Comparison of ENCODE assay signal across 8 cellular contexts in the genomic region with DNA sequence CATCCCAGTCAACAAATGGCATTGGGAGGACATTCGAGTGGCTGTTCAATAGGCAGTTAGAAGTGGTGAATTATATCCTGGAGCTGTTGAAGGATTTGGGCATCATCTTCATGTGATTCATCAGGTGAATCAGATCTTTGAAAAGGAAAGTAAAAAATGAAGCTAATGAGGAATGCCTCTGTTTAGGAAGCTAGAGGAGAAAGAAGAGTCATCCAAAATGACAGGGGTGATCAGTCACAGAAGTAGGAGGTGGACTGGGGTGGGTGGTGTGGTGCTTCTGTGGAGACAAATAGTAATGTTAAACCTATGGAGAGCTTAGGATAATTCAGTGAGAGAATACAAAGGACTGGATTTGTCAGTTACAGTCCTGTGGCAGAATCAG. TPM values are rescaled to one million over a fixed set of nuclear protein-coding genes. Genes with fewer than 3 reads are reported as not detected.
A peak's percentile ranks its signal among the peaks of the same experiment; 100 is the strongest.
DNase-seq lines count a peak whose midpoint lies in the region; ATAC-seq and TF ChIP-seq lines count a peak whose summit lies in the region.

No MANE protein-coding gene starts in this region.

- no peaks in the 10 kb centered on the region for H3K9me3 Mint-ChIP-seq in activated T-helper 1 cell treated with anti-CD3 and anti-CD28 coated beads, Interleukin-12 subunit alpha, Interleukin-12 subunit beta, Interleukin-2, Interleukin-4 antibody, amounts not matched to agents 30 ng/mL and 10 ng/mL and 1 ng/mL, durations not matched to agents 14 hours and 24 hours and 36 hours

- H2AFZ ChIP-seq in GM23248, result no peak overlapping the region

- H3K9me2 ChIP-seq in GM23248 (ENCODE audit: insufficient read depth), result no peaks in the 10 kb centered on the region

- H3K27me3 ChIP-seq in GM23248 (replicated peaks; ENCODE audit: insufficient read depth) (no peaks in the 10 kb centered on the region), heart right ventricle (no peaks in the 10 kb centered on the region)

- H3K36me3 Mint-ChIP-seq in activated T-helper 1 cell treated with anti-CD3 and anti-CD28 coated beads, Interleukin-12 subunit alpha, Interleukin-12 subunit beta, Interleukin-2, Interleukin-4 antibody, amounts not matched to agents 30 ng/mL and 10 ng/mL and 1 ng/mL, durations not matched to agents 14 hours and 24 hours and 36 hours (ENCODE audit: low read depth), result peaks cover 12% of the 10 kb centered on the region

- H3K36me3 ChIP-seq in GM23248 (ENCODE audit: low read depth), result no peaks in the 10 kb centered on the region
- H3K36me3 ChIP-seq in heart right ventricle, result peaks cover 0 to 4% (median 0%) of the 10 kb centered on the region in 9 donors

- H3K4me1 ChIP-seq in GM23248 (ENCODE audit: insufficient read depth) (peaks cover 45% of the 10 kb centered on the region), heart right ventricle (peaks cover 4 to 51% (median 13%) of the 10 kb centered on the region in 9 donors)

- DNase-seq in ACHN, result peak; percentile 85
- DNase-seq in GM23248, result peak; percentile 91
- DNase-seq in activated T-helper 1 cell treated with anti-CD3 and anti-CD28 coated beads, Interleukin-12 subunit alpha, Interleukin-12 subunit beta, Interleukin-2, Interleukin-4 antibody, amounts not matched to agents 30 ng/mL and 10 ng/mL and 1 ng/mL, durations not matched to agents 14 hours and 24 hours and 36 hours (ENCODE audit: low spot score), result no peak
- DNase-seq in kidney glomerular epithelial cell (lab: John Stamatoyannopoulos, UW), result peak; percentile 75
- no peak for DNase-seq in NCI-H1694 treated with DMSO at 0.1 percent for 48 hours (lab: John Stamatoyannopoulos, UW)
- DNase-seq in heart right ventricle, result no peak
- DNase-seq in GM19238 (ENCODE audit: insufficient read length, low spot score), result no peak

- H3F3A ChIP-seq in GM23248 (ENCODE audit: insufficient read depth), result peaks cover 45% of the 10 kb centered on the region

- 0% methylated on average over 1 of the region's 1 CpG for WGBS in GM23248 (ENCODE audit: low coverage in 1 of 2, low lambda C conversion rate in 2 of 2, missing lambda C conversion rate in 2 of 2), 2 experiments
- WGBS in heart right ventricle, 2 donors, result 93 to 97% methylated on average over 1 of the region's 1 CpG

- H3K4me3 Mint-ChIP-seq in activated T-helper 1 cell treated with anti-CD3 and anti-CD28 coated beads, Interleukin-12 subunit alpha, Interleukin-12 subunit beta, Interleukin-2, Interleukin-4 antibody, amounts not matched to agents 30 ng/mL and 10 ng/mL and 1 ng/mL, durations not matched to agents 14 hours and 24 hours and 36 hours, result no peak overlapping the region

- no peaks in the 10 kb centered on the region for H3K27me3 Mint-ChIP-seq in activated T-helper 1 cell treated with anti-CD3 and anti-CD28 coated beads, Interleukin-12 subunit alpha, Interleukin-12 subunit beta, Interleukin-2, Interleukin-4 antibody, amounts not matched to agents 30 ng/mL and 10 ng/mL and 1 ng/mL, durations not matched to agents 14 hours and 24 hours and 36 hours (ENCODE audit: insufficient read depth)

- intact Hi-C loops in activated T-helper 1 cell treated with anti-CD3 and anti-CD28 coated beads, Interleukin-12 subunit alpha, Interleukin-12 subunit beta, Interleukin-2, Interleukin-4 antibody, amounts not matched to agents 30 ng/mL and 10 ng/mL and 1 ng/mL, durations not matched to agents 14 hours and 24 hours and 36 hours (cut with micrococcal nuclease), result loop anchor here (10.0 kb wide), 1 partner anchor 293 kb away; no protein-coding TSS in a partner anchor
- intact Hi-C loops in heart right ventricle (cut with DNase I), result no loop called here

- TF ChIP-seq CTCF in heart right ventricle (IDR thresholded peaks at IDR 0.05), result no peak

- H3K9ac ChIP-seq in GM23248, result peak overlapping the region; percentile 24

- H3K27ac ChIP-seq in GM23248, result peak overlapping the region; percentile 59
- peak overlapping the region in 1 of 10 donors; percentile 16 for H3K27ac ChIP-seq in heart right ventricle

- H3K9me3 ChIP-seq in GM23248 (ENCODE audit: low read depth) (no peaks in the 10 kb centered on the region), heart right ventricle (no peaks in the 10 kb centered on the region)

- in situ Hi-C loops in ACHN (cut with HindIII; ENCODE audit: low pct_ligation_motif_present, low pct_unique_long_range_greater_than_20kb, low sequenced_read_pairs), result no loop called here
- in situ Hi-C loops in GM23248 (cut with MboI), result no loop called here

- H3K27ac Mint-ChIP-seq in activated T-helper 1 cell treated with anti-CD3 and anti-CD28 coated beads, Interleukin-12 subunit alpha, Interleukin-12 subunit beta, Interleukin-2, Interleukin-4 antibody, amounts not matched to agents 30 ng/mL and 10 ng/mL and 1 ng/mL, durations not matched to agents 14 hours and 24 hours and 36 hours, result peak overlapping the region; percentile 46

- ATAC-seq in heart right ventricle (no peak), HG02763 (IDR thresholded peaks at IDR 0.05; ENCODE audit: unreplicated experiment) (no peak)

- peaks cover 17% of the 10 kb centered on the region for H3K4me1 Mint-ChIP-seq in activated T-helper 1 cell treated with anti-CD3 and anti-CD28 coated beads, Interleukin-12 subunit alpha, Interleukin-12 subunit beta, Interleukin-2, Interleukin-4 antibody, amounts not matched to agents 30 ng/mL and 10 ng/mL and 1 ng/mL, durations not matched to agents 14 hours and 24 hours and 36 hours (ENCODE audit: low read depth)

- H3K79me2 ChIP-seq in GM23248 (ENCODE audit: insufficient read depth), result peaks cover 66% of the 10 kb centered on the region

- H4K20me1 ChIP-seq in GM23248 (ENCODE audit: insufficient read depth), result no peaks in the 10 kb centered on the region

- peak overlapping the region; percentile 32 for H3K4me3 ChIP-seq in GM23248
- H3K4me3 ChIP-seq in heart right ventricle, result no peak overlapping the region

- H3K4me2 ChIP-seq in GM23248 (ENCODE audit: unreplicated experiment), result peak overlapping the region; percentile 71

RNA-seq across cellular contexts. Expression of gene DIP2B, which starts 32.7 kb away (rescaled TPM):
- total RNA-seq in GM23248 (2014; rRNA removed; shearing (Covaris generic)), result 17.9 and 19.5 TPM in 2 replicates
- polyA plus RNA-seq in GM23248 (2016; fragmentation: Nextera tagmentation; extraction: Ambion mirVana), result 5.4 and 5.6 TPM in 2 replicates
- total RNA-seq in activated T-helper 1 cell treated with anti-CD3 and anti-CD28 coated beads, Interleukin-12 subunit alpha, Interleukin-12 subunit beta, Interleukin-2, Interleukin-4 antibody, amounts not matched to agents 30 ng/mL and 10 ng/mL and 1 ng/mL, durations not matched to agents 14 hours and 24 hours and 36 hours, result 26.7 and 27.6 TPM in 2 replicates
- total RNA-seq in heart right ventricle, result 10 to 100 TPM; 11.7 to 21.5 (median 16.2) TPM
- polyA plus RNA-seq in heart right ventricle, result 1 to 10 TPM; 3.0 to 3.6 TPM

Comparison
In these comparisons a context has a peak if more than half of its experiments do, and no peak if none do; other contexts are left out.
1. DNase-seq: peak in ACHN (single experiment), GM23248 (single experiment) and kidney glomerular epithelial cell (single experiment); none in activated T-helper 1 cell treated with anti-CD3 and anti-CD28 coated beads, Interleukin-12 subunit alpha, Interleukin-12 subunit beta, Interleukin-2, Interleukin-4 antibody, amounts not matched to agents 30 ng/mL and 10 ng/mL and 1 ng/mL, durations not matched to agents 14 hours and 24 hours and 36 hours (single experiment), NCI-H1694 treated with DMSO at 0.1 percent for 48 hours (single experiment), heart right ventricle (0 of 2) and GM19238 (single experiment).